ENCODE assay signal across 36 cellular contexts in genomic region chr10:131269776-131270460, GRCh38. TPM values are rescaled to one million over a fixed set of nuclear protein-coding genes. Genes with fewer than 3 reads are reported as not detected.
DNase-seq lines count a peak whose midpoint lies in the region; ATAC-seq, FAIRE-seq and TF ChIP-seq lines count a peak whose summit lies in the region.
"Had no signal": no experiment of that assay in that cellular context is flagged by ENCODE, and none has a peak within 500 bp of the region (broad histone marks: within the 10 kb centered on the region; RNA-seq: fewer than 3 reads in every experiment).

No MANE protein-coding gene starts in this region.

- H4K20me1 ChIP-seq in SK-N-SH (ENCODE audit: insufficient read depth): no peaks in the 10 kb centered on the region

- CTCF ChIA-PET in SK-N-SH (lab: Yijun Ruan, JAX): no interaction called here
- CTCF ChIA-PET in activated CD4-positive, alpha-beta memory T cell treated with anti-CD3 and anti-CD28 coated beads, Interleukin-2, amount 10 ng/mL, durations not matched to agents 7 days and 5 days (lab: Charles Lee): no interaction called here

- H3K9me3 ChIP-seq in SK-N-SH: no peaks in the 10 kb centered on the region
- H3K9me3 ChIP-seq: A549, Peyer's patch, testis, vagina had no signal

- no peak overlapping the region for H2AFZ ChIP-seq in SK-N-SH (ENCODE audit: low read depth)

- FAIRE-seq in urothelium cell line (lab: Jason Lieb, UNC): no peak
- FAIRE-seq: A549 had no signal

- no peak for ATAC-seq in SK-N-SH treated with all-trans-retinoic acid at 6 μM for 48 hours
- ATAC-seq in HG02884 (IDR thresholded peaks at IDR 0.05; ENCODE audit: unreplicated experiment): no peak
- ATAC-seq: A549; activated CD8-positive, alpha-beta T cell treated with anti-CD3 and anti-CD28 coated beads for 36 hours had no signal

- peaks cover 7% of the 10 kb centered on the region for H3K27me3 Mint-ChIP-seq in type B pancreatic cell
- H3K27me3 Mint-ChIP-seq in activated CD4-positive, alpha-beta memory T cell treated with anti-CD3 and anti-CD28 coated beads, Interleukin-2, amount 10 ng/mL, durations not matched to agents 7 days and 5 days: no peaks in the 10 kb centered on the region
- H3K27me3 Mint-ChIP-seq: activated CD8-positive, alpha-beta T cell treated with anti-CD3 and anti-CD28 coated beads for 36 hours; CD4-positive, alpha-beta T cell; stimulated activated naive CD8-positive, alpha-beta T cell treated with anti-CD3 and anti-CD28 coated beads, Interleukin-15, Interleukin-2, amounts not matched to agents 100 ng/mL and 50 ng/mL, for 24 hours had no signal

- no peaks in the 10 kb centered on the region for H3K36me3 ChIP-seq in SK-N-SH (replicated peaks in 1 of 2; ENCODE audit: control insufficient read depth in 1 of 2, insufficient read depth in 2 of 2, low read length in 1 of 2)
- H3K36me3 ChIP-seq: left ventricle myocardium inferior, Peyer's patch, right atrium auricular region, vagina had no signal

- POLR2A ChIA-PET in SK-N-SH (lab: Yijun Ruan, JAX): no interaction called here
- POLR2A ChIA-PET in activated CD4-positive, alpha-beta memory T cell treated with anti-CD3 and anti-CD28 coated beads, Interleukin-2, amount 10 ng/mL, durations not matched to agents 7 days and 5 days (lab: Charles Lee): no interaction called here

- H3K27me3 ChIP-seq in SK-N-SH (ENCODE audit: insufficient read depth) (no peaks in the 10 kb centered on the region), dorsolateral prefrontal cortex (peaks cover 0 to 7% (median 0%) of the 10 kb centered on the region in 45 donors)
- H3K27me3 ChIP-seq: Peyer's patch, right atrium auricular region, testis, vagina had no signal

- peaks cover 0 to 3% of the 10 kb centered on the region in 2 experiments; a peak in 1 of 4 replicates for H3K4me1 ChIP-seq in SK-N-SH (ENCODE audit: control insufficient read depth in 1 of 2, insufficient read depth in 2 of 2, low read depth in 1 of 2, low read length in 1 of 2)
- H3K4me1 ChIP-seq: A549, left ventricle myocardium inferior, Peyer's patch, right atrium auricular region, vagina had no signal

- H3F3A ChIP-seq in SK-N-SH (replicated peaks; ENCODE audit: insufficient read depth): no peaks in the 10 kb centered on the region

- H3K9ac ChIP-seq in SK-N-SH: no peak overlapping the region

- no peak overlapping the region for H3K4me3 ChIP-seq in SK-N-SH (ENCODE audit: low read depth in 2 of 2, low read length in 1 of 2)
- no peak overlapping the region for H3K4me3 ChIP-seq in dorsolateral prefrontal cortex
- H3K4me3 ChIP-seq: A549, left ventricle myocardium inferior, Peyer's patch, right atrium auricular region, smooth muscle cell, testis, vagina had no signal

- no peaks in the 10 kb centered on the region for H3K9me3 Mint-ChIP-seq in type B pancreatic cell
- H3K9me3 Mint-ChIP-seq in activated CD4-positive, alpha-beta memory T cell treated with anti-CD3 and anti-CD28 coated beads, Interleukin-2, amount 10 ng/mL, durations not matched to agents 7 days and 5 days: no peaks in the 10 kb centered on the region
- H3K9me3 Mint-ChIP-seq: activated CD8-positive, alpha-beta T cell treated with anti-CD3 and anti-CD28 coated beads for 36 hours; activated T-helper 2 cell treated with anti-CD3 and anti-CD28 coated beads, Interferon-gamma antibody, Interleukin-2, Interleukin-4, amounts not matched to agents 10 μg/mL and 5 μg/mL and 100 μg/mL, durations not matched to agents 14 hours and 24 hours and 36 hours; CD4-positive, alpha-beta T cell; H9; neural crest cell; stimulated activated naive CD8-positive, alpha-beta T cell treated with anti-CD3 and anti-CD28 coated beads, Interleukin-15, Interleukin-2, amounts not matched to agents 100 ng/mL and 50 ng/mL, for 24 hours had no signal

- no peak overlapping the region for H3K27ac ChIP-seq in SK-N-SH (ENCODE audit: low read depth in 2 of 2, low read length in 1 of 2)
- no peak overlapping the region for H3K27ac ChIP-seq in dorsolateral prefrontal cortex
- H3K27ac ChIP-seq: A549, left ventricle myocardium inferior, Peyer's patch, right atrium auricular region, testis, vagina had no signal

- no peak for TF ChIP-seq RAD21 in SK-N-SH (IDR thresholded peaks at IDR 0.05; ENCODE audit: low read length)

- DNase-seq in SK-N-SH (peak; percentile 32), NCI-H2171 treated with DMSO at 0.1 percent for 48 hours (lab: John Stamatoyannopoulos, UW) (peak; percentile 86), dorsolateral prefrontal cortex (peak in 6 of 10 donors; percentile 31 to 72 (median 54)), type B pancreatic cell (ENCODE audit: extremely low spot score, unreplicated experiment) (peak; percentile 50), urothelium cell line (ENCODE audit: low spot score) (no peak)
- no peak for DNase-seq in activated CD4-positive, alpha-beta memory T cell treated with anti-CD3 and anti-CD28 coated beads, Interleukin-2, amount 10 ng/mL, durations not matched to agents 7 days and 5 days
- DNase-seq: activated CD4-positive, alpha-beta T cell treated with anti-CD3 and anti-CD28 coated beads for 1 hour; activated CD8-positive, alpha-beta T cell treated with anti-CD3 and anti-CD28 coated beads for 36 hours; activated naive CD4-positive, alpha-beta T cell treated with anti-CD3 and anti-CD28 coated beads, Interleukin-2, amount 50 U/mL, for 16 hours; amygdala; CD4-positive, alpha-beta T cell; effector CD8-positive, alpha-beta T cell; EL; erythroblast; H9; left ventricle myocardium inferior; mesenchymal stem cell; MM.1S; NCI-H1417 treated with DMSO at 0.1 percent for 48 hours; NCI-H526; Peyer's patch; SIG-M5; stimulated activated CD4-positive, alpha-beta T cell treated with anti-CD3 and anti-CD28 coated beads, Interleukin-2, amount 100 ng/mL, for 24 hours; stimulated activated CD8-positive, alpha-beta memory T cell treated with anti-CD3 and anti-CD28 coated beads, Interleukin-4, amount 100 ng/mL, for 48 hours; SW 1271; testis had no signal

- no peak overlapping the region for H3K4me3 Mint-ChIP-seq in type B pancreatic cell
- H3K4me3 Mint-ChIP-seq in activated CD4-positive, alpha-beta memory T cell treated with anti-CD3 and anti-CD28 coated beads, Interleukin-2, amount 10 ng/mL, durations not matched to agents 7 days and 5 days: no peak overlapping the region
- H3K4me3 Mint-ChIP-seq: activated CD8-positive, alpha-beta T cell treated with anti-CD3 and anti-CD28 coated beads for 36 hours; CD4-positive, alpha-beta T cell; H9; neural crest cell; stimulated activated naive CD8-positive, alpha-beta T cell treated with anti-CD3 and anti-CD28 coated beads, Interleukin-15, Interleukin-2, amounts not matched to agents 100 ng/mL and 50 ng/mL, for 24 hours had no signal

- H3K9me2 ChIP-seq in SK-N-SH: no peaks in the 10 kb centered on the region

- TF ChIP-seq CTCF in SK-N-SH (IDR thresholded peaks at IDR 0.05): no peak
- no peak for TF ChIP-seq CTCF in dorsolateral prefrontal cortex (IDR thresholded peaks at IDR 0.05 in 54 of 56, conservative IDR thresholded peaks at IDR 0.05 in 2 of 56; ENCODE audit: low read depth in 1 of 56, partially characterized antibody in 56 of 56)
- TF ChIP-seq CTCF in type B pancreatic cell (conservative IDR thresholded peaks at IDR 0.05): no peak

- no peak overlapping the region for H3K4me2 ChIP-seq in SK-N-SH
- H3K4me2 ChIP-seq: A549, smooth muscle cell had no signal

- 27% methylated on average over 16 of the region's 17 CpGs for WGBS in SK-N-SH (ENCODE audit: low lambda C conversion rate)

- no peaks in the 10 kb centered on the region for H3K36me3 Mint-ChIP-seq in type B pancreatic cell
- H3K36me3 Mint-ChIP-seq in activated CD4-positive, alpha-beta memory T cell treated with anti-CD3 and anti-CD28 coated beads, Interleukin-2, amount 10 ng/mL, durations not matched to agents 7 days and 5 days (ENCODE audit: low read depth): no peaks in the 10 kb centered on the region

- TF ChIP-seq EP300 in SK-N-SH (IDR thresholded peaks at IDR 0.05; ENCODE audit: borderline replicate concordance in 1 of 2, low read depth in 1 of 2, low read length in 1 of 2): no peak

- no peaks in the 10 kb centered on the region for H3K79me2 ChIP-seq in SK-N-SH (ENCODE audit: insufficient read depth)

- no peak overlapping the region for H3K27ac Mint-ChIP-seq in type B pancreatic cell
- H3K27ac Mint-ChIP-seq in activated CD4-positive, alpha-beta memory T cell treated with anti-CD3 and anti-CD28 coated beads, Interleukin-2, amount 10 ng/mL, durations not matched to agents 7 days and 5 days: no peak overlapping the region
- H3K27ac Mint-ChIP-seq: activated CD8-positive, alpha-beta T cell treated with anti-CD3 and anti-CD28 coated beads for 36 hours; activated T-helper 2 cell treated with anti-CD3 and anti-CD28 coated beads, Interferon-gamma antibody, Interleukin-2, Interleukin-4, amounts not matched to agents 10 μg/mL and 5 μg/mL and 100 μg/mL, durations not matched to agents 14 hours and 24 hours and 36 hours; CD4-positive, alpha-beta T cell; H9; stimulated activated naive CD8-positive, alpha-beta T cell treated with anti-CD3 and anti-CD28 coated beads, Interleukin-15, Interleukin-2, amounts not matched to agents 100 ng/mL and 50 ng/mL, for 24 hours had no signal

- intact Hi-C loops in dorsolateral prefrontal cortex (cut with DNase I): no loop called here

- H3K4me1 Mint-ChIP-seq in type B pancreatic cell (ENCODE audit: unreplicated experiment): no peaks in the 10 kb centered on the region
- no peaks in the 10 kb centered on the region for H3K4me1 Mint-ChIP-seq in activated CD4-positive, alpha-beta memory T cell treated with anti-CD3 and anti-CD28 coated beads, Interleukin-2, amount 10 ng/mL, durations not matched to agents 7 days and 5 days
- H3K4me1 Mint-ChIP-seq: H9, neural crest cell had no signal

TF ChIP-seq in SK-N-SH, 30 proteins besides CTCF, POLR2A, EP300 and RAD21 (continues in another document):
- TF ChIP-seq ELF1 (IDR thresholded peaks at IDR 0.05) (no peak), GABPA (IDR thresholded peaks at IDR 0.05; ENCODE audit: low read depth) (no peak), JUND (IDR thresholded peaks at IDR 0.05) (no peak), FOXJ3 (CRISPR knock-in tag; IDR thresholded peaks at IDR 0.05) (no peak), MXI1 (IDR thresholded peaks at IDR 0.05; ENCODE audit: low read depth, low read length) (no peak), TCF12 (IDR thresholded peaks at IDR 0.05) (no peak)

TF ChIP-seq in SK-N-SH treated with all-trans-retinoic acid at 6 μM for 48 hours, 23 proteins besides CTCF, POLR2A, EP300 and RAD21 (continues in another document):
- TF ChIP-seq CSDC2 (CRISPR knock-in tag; IDR thresholded peaks at IDR 0.05) (no peak), BACH2 (CRISPR knock-in tag; IDR thresholded peaks at IDR 0.05; ENCODE audit: borderline replicate concordance) (no peak)

RNA-seq across cellular contexts. Expression of gene TCERG1L, which starts 41.6 kb away (rescaled TPM):
- not detected in 2 replicates for polyA plus RNA-seq in SK-N-SH (2012; rRNA removed)
- polyA plus RNA-seq in SK-N-SH (2012; cell fraction: cytosol; rRNA removed): 0.01 and 0.03 TPM in 2 replicates
- not detected in 2 replicates for polyA plus RNA-seq in SK-N-SH (2012; cell fraction: nucleus; rRNA removed)
- total RNA-seq in dorsolateral prefrontal cortex (10 to 100 TPM in 75 of 120 experiments, 1 to 10 TPM in 45; 2.9 to 21.3 (median 11.4) TPM), type B pancreatic cell (ENCODE audit: low replicate concordance) (2.7 and 4.2 TPM in 2 replicates)
- under 1 TPM in 1 of 2 experiments, not detected in 1; 0.08 TPM for total RNA-seq in activated CD4-positive, alpha-beta memory T cell treated with anti-CD3 and anti-CD28 coated beads, Interleukin-2, amount 10 ng/mL, durations not matched to agents 7 days and 5 days
- total RNA-seq: activated CD8-positive, alpha-beta T cell treated with anti-CD3 and anti-CD28 coated beads for 36 hours; glomerular endothelial cell; left ventricle myocardium inferior; Peyer's patch; smooth muscle cell; vagina had no signal
- polyA plus RNA-seq: A549, smooth muscle cell had no signal

Comparison
In these comparisons a context has a peak if more than half of its experiments do, and no peak if none do; other contexts are left out.
1. DNase-seq: peak in SK-N-SH (single experiment), NCI-H2171 treated with DMSO at 0.1 percent for 48 hours (single experiment), dorsolateral prefrontal cortex (6 of 10) and type B pancreatic cell (single experiment); none in activated CD4-positive, alpha-beta memory T cell treated with anti-CD3 and anti-CD28 coated beads, Interleukin-2, amount 10 ng/mL, durations not matched to agents 7 days and 5 days (single experiment) and urothelium cell line (single experiment).